In the genomic region with DNA sequence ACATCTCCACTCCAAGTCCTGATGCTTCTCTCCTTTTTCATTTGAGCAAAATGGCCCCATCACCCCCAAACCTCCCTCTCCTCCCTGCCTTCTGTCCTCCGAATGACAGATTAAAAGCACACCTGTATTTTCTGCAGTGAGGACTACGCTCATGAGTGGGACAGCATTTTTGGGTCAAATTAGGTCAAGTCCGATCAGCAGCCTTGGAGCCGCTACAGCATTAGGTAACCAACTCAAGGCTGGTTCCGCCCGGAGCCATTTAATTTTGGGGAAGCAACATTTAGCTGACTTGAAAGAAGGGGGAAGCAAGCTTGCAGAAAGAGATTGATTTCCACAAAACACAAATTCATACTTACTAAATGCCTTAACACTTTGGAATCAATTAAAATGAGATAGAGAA, we compare ENCODE assay signal across 25 cellular contexts.
DNase-seq lines count a peak whose midpoint lies in the region; FAIRE-seq and TF ChIP-seq lines count a peak whose summit lies in the region.
"Had no signal": no experiment of that assay in that cellular context is flagged by ENCODE, and none has a peak within 500 bp of the region (broad histone marks: within the 10 kb centered on the region; RNA-seq: fewer than 3 reads in every experiment).

No MANE protein-coding gene starts in this region.

- H3K4me3 Mint-ChIP-seq in astrocyte (ENCODE audit: unreplicated experiment), result no peak overlapping the region
- H3K4me3 Mint-ChIP-seq: CD14-positive monocyte; CD4-positive, alpha-beta memory T cell; CD4-positive, CD25-positive, alpha-beta regulatory T cell; CD8-positive, alpha-beta memory T cell had no signal

- FAIRE-seq in astrocyte (lab: Jason Lieb, UNC), result no peak
- FAIRE-seq: A204.1, G401.6, GM12878, GM12892, GM18507 had no signal

- H3K36me3 ChIP-seq in astrocyte (ENCODE audit: insufficient read depth, low read length), result no peaks in the 10 kb centered on the region
- H3K36me3 ChIP-seq: BE2C, BLaER1 had no signal

- DNase-seq in NOMO-1 (lab: John Stamatoyannopoulos, UW; ENCODE audit: unreplicated experiment in 2 of 2), result peak; percentile 9 to 35
- no peak for DNase-seq in NOMO-1 treated with dmso at 0.1 percent for 144 hours (lab: John Stamatoyannopoulos, UW; ENCODE audit: unreplicated experiment)
- DNase-seq in NOMO-1 treated with DMSO at 0.1 percent for 48 hours (lab: John Stamatoyannopoulos, UW; ENCODE audit: unreplicated experiment), result peak; percentile 11
- DNase-seq in astrocyte (ENCODE audit: low read depth), result no peak
- peak; percentile 26 for DNase-seq in islet precursor cell
- no peak for DNase-seq in DMS153 (lab: John Stamatoyannopoulos, UW)
- no peak for DNase-seq in GDM1 (lab: John Stamatoyannopoulos, UW)
- no peak for DNase-seq in nucleus accumbens (lab: John Stamatoyannopoulos, UW)
- DNase-seq: 8988T; ACHN; BE2C; C1 segment of cervical spinal cord; CD4-positive, alpha-beta memory T cell; CD4-positive, CD25-positive, alpha-beta regulatory T cell; CD8-positive, alpha-beta memory T cell; COR-L47; DMS 273 treated with DMSO at 0.1 percent for 48 hours; DMS79 treated with DMSO at 0.1 percent for 48 hours had no signal

- peaks cover 2% of the 10 kb centered on the region for H3K9me3 Mint-ChIP-seq in astrocyte (ENCODE audit: unreplicated experiment)

- no peak overlapping the region for H3K27ac ChIP-seq in astrocyte (ENCODE audit: low read depth, low read length)
- H3K27ac ChIP-seq: BLaER1 had no signal

- peaks cover 37% of the 10 kb centered on the region for H3K27me3 Mint-ChIP-seq in astrocyte (ENCODE audit: low read depth, unreplicated experiment)
- H3K27me3 Mint-ChIP-seq: CD4-positive, CD25-positive, alpha-beta regulatory T cell had no signal

- no peaks in the 10 kb centered on the region for H3K79me2 ChIP-seq in astrocyte (ENCODE audit: insufficient read depth, low read length)

- no peaks in the 10 kb centered on the region for H3K36me3 Mint-ChIP-seq in astrocyte (ENCODE audit: low read depth, unreplicated experiment)
- H3K36me3 Mint-ChIP-seq: CD14-positive monocyte; CD4-positive, alpha-beta memory T cell; CD4-positive, CD25-positive, alpha-beta regulatory T cell; CD8-positive, alpha-beta memory T cell had no signal

- no peaks in the 10 kb centered on the region for H3K4me1 Mint-ChIP-seq in astrocyte (ENCODE audit: low read depth, unreplicated experiment)
- H3K4me1 Mint-ChIP-seq: CD14-positive monocyte; CD4-positive, alpha-beta memory T cell; CD4-positive, CD25-positive, alpha-beta regulatory T cell; CD8-positive, alpha-beta memory T cell had no signal

- H3K4me2 ChIP-seq in astrocyte (ENCODE audit: low read length), result no peak overlapping the region
- H3K4me2 ChIP-seq: BLaER1 had no signal

- no peaks in the 10 kb centered on the region for H3K9me3 ChIP-seq in astrocyte (ENCODE audit: insufficient read depth, low read depth, low read length)
- H3K9me3 ChIP-seq: BE2C, BLaER1 had no signal

- no peak for TF ChIP-seq CTCF in astrocyte (IDR thresholded peaks at IDR 0.05; ENCODE audit: insufficient read depth, low read depth, low read length)

- no peak overlapping the region for H3K9ac ChIP-seq in astrocyte (ENCODE audit: low read length)
- H3K9ac ChIP-seq: BLaER1 had no signal

- no peak overlapping the region for H3K4me3 ChIP-seq in astrocyte (ENCODE audit: insufficient read depth, low read depth, low read length)
- H3K4me3 ChIP-seq: BLaER1, GM12878 had no signal

- peaks cover 5% of the 10 kb centered on the region for H3K4me1 ChIP-seq in astrocyte (ENCODE audit: insufficient read depth, low read length)
- H3K4me1 ChIP-seq: BE2C had no signal

- no peaks in the 10 kb centered on the region for H4K20me1 ChIP-seq in astrocyte (ENCODE audit: insufficient read depth, low read length)
- H4K20me1 ChIP-seq: BLaER1 had no signal

- no peaks in the 10 kb centered on the region for H3K27me3 ChIP-seq in astrocyte (ENCODE audit: insufficient read depth, low read length)
- H3K27me3 ChIP-seq: BE2C, BLaER1 had no signal

- H2AFZ ChIP-seq in astrocyte (ENCODE audit: low read depth, low read length), result no peak overlapping the region

- peak overlapping the region; percentile 55 for H3K27ac Mint-ChIP-seq in astrocyte (ENCODE audit: unreplicated experiment)
- H3K27ac Mint-ChIP-seq: CD14-positive monocyte; CD4-positive, alpha-beta memory T cell; CD4-positive, CD25-positive, alpha-beta regulatory T cell; CD8-positive, alpha-beta memory T cell had no signal

Comparison
In these comparisons a context has a peak if more than half of its experiments do, and no peak if none do; other contexts are left out.
1. DNase-seq: peak in NOMO-1 (2 of 2), NOMO-1 treated with DMSO at 0.1 percent for 48 hours (single experiment) and islet precursor cell (single experiment); none in NOMO-1 treated with dmso at 0.1 percent for 144 hours (single experiment), astrocyte (single experiment), DMS153 (single experiment), GDM1 (single experiment) and nucleus accumbens (0 of 56).